In the genomic region with DNA sequence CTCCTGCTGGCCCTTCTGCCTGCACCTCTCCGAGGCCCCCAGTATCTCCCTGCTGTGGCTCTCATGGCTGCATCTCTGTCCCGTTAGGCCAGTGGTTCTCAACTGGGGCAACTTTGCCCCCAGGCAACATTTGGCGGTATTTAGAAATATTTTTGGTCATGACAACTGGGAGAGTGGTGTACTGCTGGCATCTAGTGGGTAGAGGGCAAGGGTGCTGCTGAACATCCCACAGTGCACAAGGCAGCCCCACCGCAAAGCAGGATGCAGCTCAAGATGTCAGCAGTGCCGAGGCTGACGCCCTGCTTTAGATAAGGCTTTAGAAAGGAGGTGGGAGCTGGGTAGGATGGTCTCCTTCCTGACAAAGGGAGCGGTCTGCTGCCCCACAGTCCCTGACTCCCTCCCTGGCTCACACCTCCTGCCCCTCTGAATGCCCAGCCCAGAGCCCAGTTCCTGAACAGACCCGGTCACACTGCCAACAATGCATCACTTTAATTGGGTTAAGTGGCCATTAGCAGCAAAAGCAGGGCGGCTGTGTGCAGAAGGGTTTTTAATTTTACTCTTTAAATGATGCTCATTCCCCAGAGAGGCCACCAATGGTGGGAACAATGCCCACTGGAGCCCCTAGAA, we compare ENCODE assay signal across 14 cellular contexts.
A peak's percentile ranks its signal among the peaks of the same experiment; 100 is the strongest.
DNase-seq lines count a peak whose midpoint lies in the region; ATAC-seq and TF ChIP-seq lines count a peak whose summit lies in the region.
"Had no signal": no experiment of that assay in that cellular context is flagged by ENCODE, and none has a peak within 500 bp of the region (broad histone marks: within the 10 kb centered on the region; RNA-seq: fewer than 3 reads in every experiment).

No MANE protein-coding gene starts in this region.

- H2AFZ ChIP-seq in HCT116 (ENCODE audit: low read depth, low read length, poor library complexity, severe bottlenecking) (no peak overlapping the region), SK-N-SH (ENCODE audit: low read depth) (no peak overlapping the region)
- H2AFZ ChIP-seq: parathyroid adenoma had no signal

- DNase-seq in AG09309 (ENCODE audit: low read depth) (no peak), HCT116 (ENCODE audit: low read depth, low spot score) (no peak), SK-N-SH (peak; percentile 88), epithelial cell of proximal tubule (ENCODE audit: low read depth) (no peak)
- DNase-seq: activated CD4-positive, alpha-beta T cell treated with anti-CD3 and anti-CD28 coated beads, Interleukin-2, amount 50 U/mL, for 1 hour; NCI-H1436; NCI-H524 treated with DMSO at 0.1 percent for 48 hours; SW 1271 had no signal

- intact Hi-C loops in HCT116 (cut with micrococcal nuclease): no loop called here

- no peak overlapping the region for H3K27ac ChIP-seq in HCT116 (ENCODE audit: low read depth, low read length)
- peak overlapping the region in 1 of 2 experiments; percentile 100; a peak in 2 of 4 replicates for H3K27ac ChIP-seq in SK-N-SH (ENCODE audit: low read depth in 2 of 2, low read length in 1 of 2)
- H3K27ac ChIP-seq: parathyroid adenoma had no signal

- 23% methylated on average over 9 of the region's 9 CpGs for WGBS in SK-N-SH (ENCODE audit: low lambda C conversion rate)

- TF ChIP-seq RAD21 in HCT116 (IDR thresholded peaks at IDR 0.05; ENCODE audit: low read depth) (peak; percentile 56), SK-N-SH (IDR thresholded peaks at IDR 0.05; ENCODE audit: low read length) (peak; percentile 81)

- no peak overlapping the region for H3K9ac ChIP-seq in HCT116 (ENCODE audit: low read length)
- no peak overlapping the region for H3K9ac ChIP-seq in SK-N-SH
- H3K9ac ChIP-seq: parathyroid adenoma had no signal

- H3K9me3 ChIP-seq in HCT116 (ENCODE audit: control insufficient read depth in 1 of 2, insufficient read depth in 1 of 2, low read depth in 1 of 2, low read length in 2 of 2): no peaks in the 10 kb centered on the region
- no peaks in the 10 kb centered on the region for H3K9me3 ChIP-seq in SK-N-SH

- TF ChIP-seq CTCF in AG09309 (IDR thresholded peaks at IDR 0.05; ENCODE audit: control insufficient read depth, insufficient read depth, low read depth, low read length, missing control alignments) (peak; percentile 18), HCT116 (IDR thresholded peaks at IDR 0.05 in 2 of 3, conservative IDR thresholded peaks at IDR 0.05 in 1 of 3; ENCODE audit: borderline replicate concordance in 1 of 3, insufficient read depth in 1 of 3, low read depth in 2 of 3, low read length in 2 of 3) (peak in 2 of 3 experiments; percentile 11 to 30; a peak in 2 of 6 replicates), SK-N-SH (IDR thresholded peaks at IDR 0.05) (peak; percentile 36; the same call in 1 of the 2 replicates), epithelial cell of proximal tubule (conservative IDR thresholded peaks at IDR 0.05; ENCODE audit: low read depth, low read length) (peak; percentile 26)

- H3K79me2 ChIP-seq in HCT116 (ENCODE audit: insufficient read depth, low read length): no peaks in the 10 kb centered on the region
- no peaks in the 10 kb centered on the region for H3K79me2 ChIP-seq in SK-N-SH (ENCODE audit: insufficient read depth)
- H3K79me2 ChIP-seq: parathyroid adenoma had no signal

- CTCF ChIA-PET in HCT116 (lab: Charles Lee): no interaction called here
- CTCF ChIA-PET in SK-N-SH (lab: Yijun Ruan, JAX): interaction anchor here (0.6 to 23.2 kb wide), 23 partner anchors 9 to 157 kb away, joined by 3 to 499 read pairs (median 6); partner anchors contain the start of genes CYB561D2, NPRL2, TUSC2 and ZMYND10

- H3K4me3 ChIP-seq in AG09309 (ENCODE audit: control insufficient read depth, low read depth, low read length) (no peak overlapping the region), HCT116 (replicated peaks in 1 of 2; ENCODE audit: low read depth in 1 of 2, low read length in 2 of 2) (no peak overlapping the region), SK-N-SH (ENCODE audit: low read depth in 2 of 2, low read length in 1 of 2) (no peak overlapping the region; a peak in 1 of 4 replicates), epithelial cell of proximal tubule (ENCODE audit: low read depth, low read length) (no peak overlapping the region)

- H3K4me2 ChIP-seq in HCT116 (ENCODE audit: low read length) (no peak overlapping the region), SK-N-SH (no peak overlapping the region; the same call in 1 of the 2 replicates)

- H3K4me1 ChIP-seq in HCT116 (ENCODE audit: control insufficient read depth in 1 of 2, insufficient read depth in 2 of 2, low read length in 2 of 2) (no peaks in the 10 kb centered on the region), SK-N-SH (ENCODE audit: control insufficient read depth in 1 of 2, insufficient read depth in 2 of 2, low read depth in 1 of 2, low read length in 1 of 2) (peaks cover 0 to 92% of the 10 kb centered on the region in 2 experiments; a peak in 2 of 4 replicates)
- H3K4me1 ChIP-seq: parathyroid adenoma had no signal

- no peaks in the 10 kb centered on the region for H3K9me2 ChIP-seq in HCT116 (ENCODE audit: insufficient read depth)
- no peaks in the 10 kb centered on the region for H3K9me2 ChIP-seq in SK-N-SH

- H4K20me1 ChIP-seq in HCT116 (ENCODE audit: insufficient read depth): no peaks in the 10 kb centered on the region
- no peaks in the 10 kb centered on the region for H4K20me1 ChIP-seq in SK-N-SH (ENCODE audit: insufficient read depth)

- H3K27me3 ChIP-seq in HCT116 (ENCODE audit: insufficient read depth, low read length) (no peaks in the 10 kb centered on the region), SK-N-SH (ENCODE audit: insufficient read depth) (no peaks in the 10 kb centered on the region)

- peak in 1 of 2 experiments; percentile 97; a peak in 2 of 4 replicates for TF ChIP-seq EP300 in SK-N-SH (IDR thresholded peaks at IDR 0.05; ENCODE audit: borderline replicate concordance in 1 of 2, low read depth in 1 of 2, low read length in 1 of 2)

- POLR2A ChIA-PET in HCT116 (lab: Charles Lee): interaction anchor here (1.0 kb wide), 1 partner anchor 77 kb away, joined by 3 read pairs; no protein-coding TSS in a partner anchor
- POLR2A ChIA-PET in SK-N-SH (lab: Yijun Ruan, JAX): interaction anchor here (0.7 to 1.8 kb wide), 7 partner anchors 17 to 78 kb away, joined by 3 to 7 read pairs (median 4); partner anchors contain the start of genes CYB561D2 and NPRL2

- ATAC-seq in HCT116: no peak
- ATAC-seq in HG03097 (IDR thresholded peaks at IDR 0.05; ENCODE audit: low FRiP score, unreplicated experiment): no peak
- no peak for ATAC-seq in HG03039 (IDR thresholded peaks at IDR 0.05; ENCODE audit: unreplicated experiment)
- ATAC-seq in GM21381 (IDR thresholded peaks at IDR 0.05; ENCODE audit: unreplicated experiment): no peak
- no peak for ATAC-seq in HG02970 (IDR thresholded peaks at IDR 0.05; ENCODE audit: low FRiP score, unreplicated experiment)
- ATAC-seq: activated naive CD4-positive, alpha-beta T cell treated with anti-CD3 and anti-CD28 coated beads, Interleukin-2, amount 50 U/mL, for 72 hours had no signal

- H3K36me3 ChIP-seq in HCT116 (ENCODE audit: control insufficient read depth in 1 of 2, insufficient read depth in 2 of 2, low read length in 2 of 2) (no peaks in the 10 kb centered on the region), SK-N-SH (replicated peaks in 1 of 2; ENCODE audit: control insufficient read depth in 1 of 2, insufficient read depth in 2 of 2, low read length in 1 of 2) (no peaks in the 10 kb centered on the region)

- no peak for TF ChIP-seq POLR2A in HCT116 (IDR thresholded peaks at IDR 0.05; ENCODE audit: borderline replicate concordance, extremely low read depth, insufficient read depth, insufficient read length)

- RAD21 ChIA-PET in HCT116 (lab: Charles Lee; ENCODE audit: low non-redundant PET in 1 of 2, low total read pairs in 2 of 2, uncharacterized antibody in 2 of 2, unreplicated experiment in 2 of 2): no interaction called here

- H3F3A ChIP-seq in SK-N-SH (replicated peaks; ENCODE audit: insufficient read depth): no peaks in the 10 kb centered on the region

- BruUV-seq in HCT116 (replicated peaks; lab: Mats Ljungman, UMichigan): no TSS peak

TF ChIP-seq in HCT116, 20 proteins besides CTCF, POLR2A, EP300 and RAD21 (continues in another document):
- TF ChIP-seq SIN3A (IDR thresholded peaks at IDR 0.05; ENCODE audit: low read depth): no peak
- no peak for TF ChIP-seq MAX (IDR thresholded peaks at IDR 0.05)
- no peak for TF ChIP-seq CEBPB (IDR thresholded peaks at IDR 0.05; ENCODE audit: low read depth)
- TF ChIP-seq CBX3 (IDR thresholded peaks at IDR 0.05; ENCODE audit: low read depth): no peak
- no peak for TF ChIP-seq EGR1 (IDR thresholded peaks at IDR 0.05; ENCODE audit: low read depth)
- TF ChIP-seq EZH2phosphoT487 (IDR thresholded peaks at IDR 0.05; ENCODE audit: borderline replicate concordance): no peak
- TF ChIP-seq ATF3 (IDR thresholded peaks at IDR 0.05): no peak

TF ChIP-seq in SK-N-SH, 30 proteins besides CTCF, POLR2A, EP300 and RAD21:
- TF ChIP-seq MAX (IDR thresholded peaks at IDR 0.05; ENCODE audit: low read depth) (no peak), MXI1 (IDR thresholded peaks at IDR 0.05; ENCODE audit: low read depth, low read length) (peak; percentile 57; the same call in 1 of the 2 replicates), SMC3 (IDR thresholded peaks at IDR 0.05; ENCODE audit: low read depth, low read length) (peak; percentile 46; the same call in 1 of the 2 replicates), GATA2 (CRISPR knock-in tag; IDR thresholded peaks at IDR 0.05) (peak; percentile 83), CHD2 (IDR thresholded peaks at IDR 0.05; ENCODE audit: low read length, partially characterized antibody) (peak; percentile 92), TEAD4 (IDR thresholded peaks at IDR 0.05; ENCODE audit: borderline replicate concordance, insufficient read depth) (peak; percentile 52; the same call in 1 of the 2 replicates), RCOR1 (IDR thresholded peaks at IDR 0.05; ENCODE audit: low read length) (peak; percentile 88), TCF12 (IDR thresholded peaks at IDR 0.05) (peak; percentile 47; the same call in 1 of the 2 replicates), FOXJ3 (CRISPR knock-in tag; IDR thresholded peaks at IDR 0.05) (peak; percentile 91), SIN3A (IDR thresholded peaks at IDR 0.05; ENCODE audit: borderline replicate concordance, low read depth, low read length) (no peak)
- TF ChIP-seq, protein P1, sequence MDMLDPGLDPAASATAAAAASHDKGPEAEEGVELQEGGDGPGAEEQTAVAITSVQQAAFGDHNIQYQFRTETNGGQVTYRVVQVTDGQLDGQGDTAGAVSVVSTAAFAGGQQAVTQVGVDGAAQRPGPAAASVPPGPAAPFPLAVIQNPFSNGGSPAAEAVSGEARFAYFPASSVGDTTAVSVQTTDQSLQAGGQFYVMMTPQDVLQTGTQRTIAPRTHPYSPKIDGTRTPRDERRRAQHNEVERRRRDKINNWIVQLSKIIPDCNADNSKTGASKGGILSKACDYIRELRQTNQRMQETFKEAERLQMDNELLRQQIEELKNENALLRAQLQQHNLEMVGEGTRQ (IDR thresholded peaks at IDR 0.05; ENCODE audit: borderline replicate concordance, low read depth, low read length): no peak
